Comparison of ENCODE assay signal across 8 cellular contexts in genomic region chr20:1119128-1119505, GRCh38. TPM values are rescaled to one million over a fixed set of nuclear protein-coding genes. Genes with fewer than 3 reads are reported as not detected.
DNase-seq lines count a peak whose midpoint lies in the region; ATAC-seq and TF ChIP-seq lines count a peak whose summit lies in the region.

No MANE protein-coding gene starts in this region.

- H3F3A ChIP-seq in SU-DHL-6 (ENCODE audit: insufficient read depth): no peaks in the 10 kb centered on the region

- peak overlapping the region; percentile 94 for H3K4me2 ChIP-seq in SU-DHL-6 (ENCODE audit: low read depth, low read length, poor library complexity, severe bottlenecking)

- no peaks in the 10 kb centered on the region for H3K27me3 ChIP-seq in SU-DHL-6 (ENCODE audit: low read length)
- H3K27me3 ChIP-seq in foreskin keratinocyte: no peaks in the 10 kb centered on the region

- no peak for TF ChIP-seq POLR2A in GM18505 (IDR thresholded peaks at IDR 0.05; ENCODE audit: borderline replicate concordance, extremely low read depth, insufficient read depth, insufficient read length)

- H4K20me1 ChIP-seq in SU-DHL-6 (ENCODE audit: low read depth, low read length): no peaks in the 10 kb centered on the region

- DNase-seq in foreskin keratinocyte: peak in 1 of 2 donors; percentile 15
- no peak for DNase-seq in skeletal muscle cell (ENCODE audit: low read depth)
- DNase-seq in HUDEP-2 (lab: John Stamatoyannopoulos, UW; ENCODE audit: unreplicated experiment in 76 of 76): no peak
- DNase-seq in NCI-H1930 (lab: John Stamatoyannopoulos, UW): no peak
- DNase-seq in OCI-M1 (lab: John Stamatoyannopoulos, UW): no peak

- no peaks in the 10 kb centered on the region for H3K9me2 ChIP-seq in SU-DHL-6 (replicated peaks; ENCODE audit: insufficient read depth, low read length)

- H3K9ac ChIP-seq in SU-DHL-6 (ENCODE audit: low read length): peak overlapping the region; percentile 80

- 0 out of 2 replicates have a peak, but pooled peaks cover 6% of the 10 kb centered on the region for H3K36me3 ChIP-seq in SU-DHL-6 (ENCODE audit: low read length)

- peaks cover 56% of the 10 kb centered on the region for H3K79me2 ChIP-seq in SU-DHL-6 (ENCODE audit: insufficient read depth, low read length)

- TF ChIP-seq CTCF in SU-DHL-6 (IDR thresholded peaks at IDR 0.05; ENCODE audit: insufficient read depth, low read length, poor library complexity, severe bottlenecking): no peak
- TF ChIP-seq CTCF in foreskin keratinocyte (conservative IDR thresholded peaks at IDR 0.05): no peak

- no peaks in the 10 kb centered on the region for H3K9me3 ChIP-seq in SU-DHL-6 (ENCODE audit: insufficient read depth, low read length)

- ATAC-seq in GM21723 (IDR thresholded peaks at IDR 0.05; ENCODE audit: unreplicated experiment) (peak; percentile 1), foreskin keratinocyte (peak; percentile 27), GM18505 (IDR thresholded peaks at IDR 0.05; ENCODE audit: unreplicated experiment) (no peak)

- H3K4me1 ChIP-seq in foreskin keratinocyte: no peaks in the 10 kb centered on the region

- peak overlapping the region; percentile 85 for H3K4me3 ChIP-seq in SU-DHL-6 (ENCODE audit: insufficient read depth, low read length, poor library complexity, severe bottlenecking)
- peak overlapping the region; percentile 99 for H3K4me3 ChIP-seq in skeletal muscle cell (ENCODE audit: low read depth, low read length)

- H2AFZ ChIP-seq in SU-DHL-6 (ENCODE audit: low read depth, low read length, severe bottlenecking): peak overlapping the region; percentile 78

- no peak overlapping the region for H3K27ac ChIP-seq in SU-DHL-6 (ENCODE audit: low read depth, low read length)
- H3K27ac ChIP-seq in foreskin keratinocyte: peak overlapping the region; percentile 15

RNA-seq across cellular contexts. Expression of gene PSMF1, which starts 0.7 kb away (rescaled TPM):
- total RNA-seq in foreskin keratinocyte: 75.0 and 85.7 TPM in 2 replicates
- 154 and 167 TPM in 2 replicates for polyA plus RNA-seq in foreskin keratinocyte
